ENCODE assay signal across 13 cellular contexts in the genomic region with DNA sequence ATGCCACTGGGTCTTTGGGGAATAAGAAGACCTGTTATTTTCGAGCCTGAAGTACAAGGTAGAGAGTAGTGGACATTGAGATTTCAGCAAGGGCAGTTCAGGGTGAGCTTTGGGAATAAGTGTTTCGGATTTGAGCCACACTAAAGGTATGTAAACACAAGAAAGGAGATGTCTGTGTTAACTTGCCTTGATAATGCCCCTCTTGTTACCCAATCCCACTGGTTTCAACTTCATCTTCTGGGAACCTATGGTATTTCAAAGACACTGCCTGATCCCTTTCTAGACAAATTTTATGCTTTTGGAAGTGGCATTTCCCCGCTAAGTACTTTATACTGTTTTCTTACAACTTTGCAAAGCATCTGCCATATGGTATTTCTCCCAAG.
A peak's percentile ranks its signal among the peaks of the same experiment; 100 is the strongest.
DNase-seq lines count a peak whose midpoint lies in the region; ATAC-seq and TF ChIP-seq lines count a peak whose summit lies in the region.
"Had no signal": no experiment of that assay in that cellular context is flagged by ENCODE, and none has a peak within 500 bp of the region (broad histone marks: within the 10 kb centered on the region; RNA-seq: fewer than 3 reads in every experiment).

No MANE protein-coding gene starts in this region.

- H2AFZ ChIP-seq in ACC112 (ENCODE audit: low read length, unreplicated experiment) (no peak overlapping the region), osteoblast (ENCODE audit: low read length) (no peak overlapping the region), SK-N-SH (ENCODE audit: low read depth) (no peak overlapping the region)

- no peak for ATAC-seq in CD8-positive, alpha-beta T cell

- H3K27ac ChIP-seq in ACC112 (ENCODE audit: low read depth, low read length) (no peak overlapping the region), osteoblast (ENCODE audit: low read depth, low read length) (peak overlapping the region; percentile 36), SK-N-SH (ENCODE audit: low read depth in 2 of 2, low read length in 1 of 2) (no peak overlapping the region)
- H3K27ac ChIP-seq in CD8-positive, alpha-beta T cell (ENCODE audit: low read depth, low read length): no peak overlapping the region
- H3K27ac ChIP-seq: C4-2B had no signal

- peaks cover 9% of the 10 kb centered on the region for H3K4me1 ChIP-seq in ACC112 (ENCODE audit: control insufficient read depth, insufficient read depth, low read length, unreplicated experiment)
- H3K4me1 ChIP-seq in CD8-positive, alpha-beta T cell (ENCODE audit: insufficient read depth, low read length): peaks cover 13% of the 10 kb centered on the region
- peaks cover 20% of the 10 kb centered on the region for H3K4me1 ChIP-seq in osteoblast (ENCODE audit: insufficient read depth, low read length)
- no peaks in the 10 kb centered on the region for H3K4me1 ChIP-seq in SK-N-SH (ENCODE audit: control insufficient read depth in 1 of 2, insufficient read depth in 2 of 2, low read depth in 1 of 2, low read length in 1 of 2)

- 45% methylated on average over 3 of the region's 3 CpGs for whole genome bisulfite sequencing in SK-N-SH (ENCODE audit: low lambda C conversion rate)

- peak overlapping the region; percentile 38 for H3K4me2 ChIP-seq in osteoblast (ENCODE audit: insufficient read depth, low read length)
- no peak overlapping the region for H3K4me2 ChIP-seq in SK-N-SH

- H3K4me3 ChIP-seq in ACC112 (ENCODE audit: low read depth, low read length) (peak overlapping the region; percentile 28; the same call in 1 of the 2 replicates), choroid plexus epithelial cell (ENCODE audit: low read depth, low read length) (no peak overlapping the region), osteoblast (ENCODE audit: insufficient read depth, low read length) (no peak overlapping the region), foreskin fibroblast (ENCODE audit: low read depth in 1 of 2, low read length in 2 of 2) (no peak overlapping the region), SK-N-SH (ENCODE audit: low read depth in 2 of 2, low read length in 1 of 2) (no peak overlapping the region)
- no peak overlapping the region for H3K4me3 ChIP-seq in CD8-positive, alpha-beta T cell (ENCODE audit: low read depth, low read length)

- intact Hi-C loops in CD8-positive, alpha-beta T cell (cut with DNase I, micrococcal nuclease): no loop called here

- peaks cover 23% of the 10 kb centered on the region for H3K4me1 Mint-ChIP-seq in CD8-positive, alpha-beta T cell (ENCODE audit: low read depth)

- CTCF ChIA-PET in CD8-positive, alpha-beta T cell (lab: Charles Lee): interaction anchor here (0.9 kb wide), 1 partner anchor 8 kb away, joined by 3 read pairs; no protein-coding TSS in a partner anchor
- CTCF ChIA-PET in SK-N-SH (lab: Yijun Ruan, JAX): no interaction called here

- no peaks in the 10 kb centered on the region for H3F3A ChIP-seq in SK-N-SH (replicated peaks; ENCODE audit: insufficient read depth)

- no peak for TF ChIP-seq CTCF in CD8-positive, alpha-beta T cell (IDR thresholded peaks at IDR 0.05)
- TF ChIP-seq CTCF in choroid plexus epithelial cell (conservative IDR thresholded peaks at IDR 0.05; ENCODE audit: low read depth, low read length) (no peak), osteoblast (IDR thresholded peaks at IDR 0.05; ENCODE audit: extremely low read depth, low read depth, low read length) (no peak), foreskin fibroblast (IDR thresholded peaks at IDR 0.05; ENCODE audit: low read depth, low read length) (no peak), SK-N-SH (IDR thresholded peaks at IDR 0.05) (no peak)

- no peak for DNase-seq in CD8-positive, alpha-beta T cell
- DNase-seq in choroid plexus epithelial cell (ENCODE audit: low read depth) (peak; percentile 42), osteoblast (ENCODE audit: insufficient read length, low spot score, missing footprints) (no peak), NCI-H446 (lab: John Stamatoyannopoulos, UW) (no peak), foreskin fibroblast (no peak), SKM-1 treated with dmso at 0.1 percent for 144 hours (lab: John Stamatoyannopoulos, UW; ENCODE audit: unreplicated experiment) (no peak), SK-N-SH (no peak)
- DNase-seq: activated CD4-positive, CD25-positive, alpha-beta regulatory T cell treated with anti-CD3 and anti-CD28 coated beads, Interleukin-2, amount 50 U/mL, for 72 hours; NCI-H1105 treated with DMSO at 0.1 percent for 48 hours; NCI-H345; stimulated activated CD4-positive, alpha-beta T cell treated with anti-CD3 and anti-CD28 coated beads, Interleukin-2, amount 100 ng/mL, for 48 hours had no signal

- no peaks in the 10 kb centered on the region for H3K27me3 ChIP-seq in ACC112 (ENCODE audit: insufficient read depth, low read length)
- H3K27me3 ChIP-seq in CD8-positive, alpha-beta T cell (ENCODE audit: insufficient read depth, low read length): no peaks in the 10 kb centered on the region
- no peaks in the 10 kb centered on the region for H3K27me3 ChIP-seq in osteoblast (ENCODE audit: insufficient read depth, low read length)
- H3K27me3 ChIP-seq in SK-N-SH (ENCODE audit: insufficient read depth): peaks cover 5% of the 10 kb centered on the region; the same call in 1 of the 2 replicates

- peak overlapping the region; percentile 93 for H3K27ac Mint-ChIP-seq in CD8-positive, alpha-beta T cell

- H3K9me3 Mint-ChIP-seq in CD8-positive, alpha-beta T cell: no peaks in the 10 kb centered on the region

- H3K9ac ChIP-seq in SK-N-SH: no peak overlapping the region

- H3K9me3 ChIP-seq in CD8-positive, alpha-beta T cell (ENCODE audit: low read length): no peaks in the 10 kb centered on the region
- no peaks in the 10 kb centered on the region for H3K9me3 ChIP-seq in osteoblast (ENCODE audit: low read depth, low read length)
- H3K9me3 ChIP-seq in SK-N-SH: no peaks in the 10 kb centered on the region

- POLR2A ChIA-PET in CD8-positive, alpha-beta T cell (lab: Charles Lee): interaction anchor here (1.1 kb wide), 1 partner anchor 8 kb away, joined by 3 read pairs; no protein-coding TSS in a partner anchor
- POLR2A ChIA-PET in SK-N-SH (lab: Yijun Ruan, JAX): no interaction called here

- H3K36me3 ChIP-seq in ACC112 (ENCODE audit: insufficient read depth, low read length) (no peaks in the 10 kb centered on the region), osteoblast (ENCODE audit: insufficient read depth, low read length) (no peaks in the 10 kb centered on the region), SK-N-SH (replicated peaks in 1 of 2; ENCODE audit: control insufficient read depth in 1 of 2, insufficient read depth in 2 of 2, low read length in 1 of 2) (no peaks in the 10 kb centered on the region)
- no peaks in the 10 kb centered on the region for H3K36me3 ChIP-seq in CD8-positive, alpha-beta T cell (ENCODE audit: insufficient read depth, low read length)

- TF ChIP-seq EP300 in SK-N-SH (IDR thresholded peaks at IDR 0.05; ENCODE audit: borderline replicate concordance in 1 of 2, low read depth in 1 of 2, low read length in 1 of 2): no peak

- no peaks in the 10 kb centered on the region for H4K20me1 ChIP-seq in osteoblast (ENCODE audit: insufficient read depth, low read length)
- no peaks in the 10 kb centered on the region for H4K20me1 ChIP-seq in SK-N-SH (ENCODE audit: insufficient read depth)

- H3K36me3 Mint-ChIP-seq in CD8-positive, alpha-beta T cell: no peaks in the 10 kb centered on the region

- H3K79me2 ChIP-seq in ACC112 (ENCODE audit: control insufficient read depth, insufficient read depth, low read length, unreplicated experiment): no peaks in the 10 kb centered on the region
- no peaks in the 10 kb centered on the region for H3K79me2 ChIP-seq in osteoblast (ENCODE audit: insufficient read depth, low read length)
- H3K79me2 ChIP-seq in SK-N-SH (ENCODE audit: insufficient read depth): no peaks in the 10 kb centered on the region

- H3K4me3 Mint-ChIP-seq in CD8-positive, alpha-beta T cell: peak overlapping the region; percentile 33

- no peaks in the 10 kb centered on the region for H3K27me3 Mint-ChIP-seq in CD8-positive, alpha-beta T cell (ENCODE audit: low read depth)

- TF ChIP-seq RAD21 in SK-N-SH (IDR thresholded peaks at IDR 0.05; ENCODE audit: low read length): no peak

- H3K9me2 ChIP-seq in SK-N-SH: no peaks in the 10 kb centered on the region

TF ChIP-seq in SK-N-SH, 30 proteins besides CTCF, POLR2A, EP300 and RAD21:
- TF ChIP-seq, protein P1, sequence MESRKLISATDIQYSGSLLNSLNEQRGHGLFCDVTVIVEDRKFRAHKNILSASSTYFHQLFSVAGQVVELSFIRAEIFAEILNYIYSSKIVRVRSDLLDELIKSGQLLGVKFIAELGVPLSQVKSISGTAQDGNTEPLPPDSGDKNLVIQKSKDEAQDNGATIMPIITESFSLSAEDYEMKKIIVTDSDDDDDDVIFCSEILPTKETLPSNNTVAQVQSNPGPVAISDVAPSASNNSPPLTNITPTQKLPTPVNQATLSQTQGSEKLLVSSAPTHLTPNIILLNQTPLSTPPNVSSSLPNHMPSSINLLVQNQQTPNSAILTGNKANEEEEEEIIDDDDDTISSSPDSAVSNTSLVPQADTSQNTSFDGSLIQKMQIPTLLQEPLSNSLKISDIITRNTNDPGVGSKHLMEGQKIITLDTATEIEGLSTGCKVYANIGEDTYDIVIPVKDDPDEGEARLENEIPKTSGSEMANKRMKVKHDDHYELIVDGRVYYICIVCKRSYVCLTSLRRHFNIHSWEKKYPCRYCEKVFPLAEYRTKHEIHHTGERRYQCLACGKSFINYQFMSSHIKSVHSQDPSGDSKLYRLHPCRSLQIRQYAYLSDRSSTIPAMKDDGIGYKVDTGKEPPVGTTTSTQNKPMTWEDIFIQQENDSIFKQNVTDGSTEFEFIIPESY (IDR thresholded peaks at IDR 0.05; ENCODE audit: borderline replicate concordance, low read depth): no peak
- no peak for TF ChIP-seq TAF1 (IDR thresholded peaks at IDR 0.05; ENCODE audit: borderline replicate concordance, low read depth, low read length)
- TF ChIP-seq RCOR1 (IDR thresholded peaks at IDR 0.05; ENCODE audit: low read length): no peak
- TF ChIP-seq FOXJ3 (CRISPR knock-in tag; IDR thresholded peaks at IDR 0.05): no peak
- TF ChIP-seq, protein P2, sequence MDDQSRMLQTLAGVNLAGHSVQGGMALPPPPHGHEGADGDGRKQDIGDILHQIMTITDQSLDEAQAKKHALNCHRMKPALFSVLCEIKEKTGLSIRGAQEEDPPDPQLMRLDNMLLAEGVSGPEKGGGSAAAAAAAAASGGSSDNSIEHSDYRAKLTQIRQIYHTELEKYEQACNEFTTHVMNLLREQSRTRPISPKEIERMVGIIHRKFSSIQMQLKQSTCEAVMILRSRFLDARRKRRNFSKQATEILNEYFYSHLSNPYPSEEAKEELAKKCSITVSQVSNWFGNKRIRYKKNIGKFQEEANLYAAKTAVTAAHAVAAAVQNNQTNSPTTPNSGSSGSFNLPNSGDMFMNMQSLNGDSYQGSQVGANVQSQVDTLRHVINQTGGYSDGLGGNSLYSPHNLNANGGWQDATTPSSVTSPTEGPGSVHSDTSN (IDR thresholded peaks at IDR 0.05): no peak
- no peak for TF ChIP-seq FOSL2 (IDR thresholded peaks at IDR 0.05; ENCODE audit: borderline replicate concordance, low read depth)
- TF ChIP-seq NFIC (IDR thresholded peaks at IDR 0.05; ENCODE audit: borderline replicate concordance): no peak
- TF ChIP-seq SIN3A (IDR thresholded peaks at IDR 0.05; ENCODE audit: borderline replicate concordance, low read depth, low read length): no peak
- TF ChIP-seq RFX5 (IDR thresholded peaks at IDR 0.05; ENCODE audit: low read length): no peak
- no peak for TF ChIP-seq NRF1 (IDR thresholded peaks at IDR 0.05; ENCODE audit: low read depth, low read length)
